In genomic region chr1:78000546-78000945, GRCh38 we compare ENCODE assay signal across 2 cellular contexts. TPM values are rescaled to one million over a fixed set of nuclear protein-coding genes. Genes with fewer than 3 reads are reported as not detected.
"Had no signal": no experiment of that assay in that cellular context is flagged by ENCODE, and none has a peak within 500 bp of the region (broad histone marks: within the 10 kb centered on the region; RNA-seq: fewer than 3 reads in every experiment).

No MANE protein-coding gene starts in this region.

RNA-seq across cellular contexts. Expression of gene GIPC2, which starts 45.2 kb away (rescaled TPM):
- total RNA-seq: HT1080 had no signal
- polyA plus RNA-seq: IgD-negative memory B cell had no signal
